Comparison of ENCODE assay signal across 17 cellular contexts in genomic region chr4:46404961-46405360, GRCh38. TPM values are rescaled to one million over a fixed set of nuclear protein-coding genes. Genes with fewer than 3 reads are reported as not detected.
DNase-seq lines count a peak whose midpoint lies in the region; ATAC-seq and TF ChIP-seq lines count a peak whose summit lies in the region.
"Had no signal": no experiment of that assay in that cellular context is flagged by ENCODE, and none has a peak within 500 bp of the region (broad histone marks: within the 10 kb centered on the region; RNA-seq: fewer than 3 reads in every experiment).

No MANE protein-coding gene starts in this region.

- no peak overlapping the region for H3K27ac Mint-ChIP-seq in Caco-2 (ENCODE audit: unreplicated experiment)
- H3K27ac Mint-ChIP-seq: naive thymus-derived CD8-positive, alpha-beta T cell had no signal

- H3K27me3 ChIP-seq in Caco-2 (replicated peaks; ENCODE audit: control insufficient read depth, insufficient read depth, low read length) (no peaks in the 10 kb centered on the region), IMR-90 (ENCODE audit: control insufficient read depth, insufficient read depth, low read length) (no peaks in the 10 kb centered on the region), left lung (no peaks in the 10 kb centered on the region)

- H4K20me1 ChIP-seq in IMR-90 (ENCODE audit: insufficient read depth, low read length) = no peaks in the 10 kb centered on the region

- no peak overlapping the region for H4K5ac ChIP-seq in IMR-90 (ENCODE audit: low read depth, low read length)

- no peak for TF ChIP-seq CTCF in Caco-2 (IDR thresholded peaks at IDR 0.05; ENCODE audit: insufficient read depth in 1 of 2, low read depth in 1 of 2, low read length in 1 of 2, severe bottlenecking in 1 of 2, unreplicated experiment in 1 of 2)
- TF ChIP-seq CTCF in IMR-90 (conservative IDR thresholded peaks at IDR 0.05; ENCODE audit: low read depth, low read length) = no peak
- no peak for TF ChIP-seq CTCF in choroid plexus epithelial cell (conservative IDR thresholded peaks at IDR 0.05; ENCODE audit: low read depth, low read length)
- no peak for TF ChIP-seq CTCF in left lung (IDR thresholded peaks at IDR 0.05)

- no peak overlapping the region for H4K8ac ChIP-seq in IMR-90 (ENCODE audit: low read depth in 2 of 2, low read length in 2 of 2)

- H3K4me1 ChIP-seq in Caco-2 (no peaks in the 10 kb centered on the region), IMR-90 (ENCODE audit: control insufficient read depth, insufficient read depth, low read length) (no peaks in the 10 kb centered on the region; the same call in 1 of the 2 replicates), left lung (no peaks in the 10 kb centered on the region)

- H3K9ac ChIP-seq in IMR-90 (ENCODE audit: low read depth, low read length) = no peak overlapping the region

- H3K4me3 Mint-ChIP-seq in Caco-2 (ENCODE audit: unreplicated experiment) = no peak overlapping the region
- H3K4me3 Mint-ChIP-seq: naive thymus-derived CD8-positive, alpha-beta T cell had no signal

- H2AK9ac ChIP-seq in IMR-90 (replicated peaks; ENCODE audit: low read depth, low read length, poor library complexity) = no peak overlapping the region

- DNase-seq in Caco-2 (peak; percentile 47 to 58), IMR-90 (peak; percentile 59), choroid plexus epithelial cell (ENCODE audit: low read depth) (peak; percentile 75), left lung (no peak), globus pallidus (ENCODE audit: low spot score) (no peak), OCI-M1 (lab: John Stamatoyannopoulos, UW) (no peak), NCI-H2107 treated with DMSO at 0.1 percent for 48 hours (lab: John Stamatoyannopoulos, UW; ENCODE audit: unreplicated experiment) (no peak), pons (ENCODE audit: low spot score) (no peak)
- DNase-seq: cortex of kidney; hippocampal formation; naive thymus-derived CD8-positive, alpha-beta T cell; NCI-H187; NCI-H526 treated with DMSO at 0.1 percent for 48 hours; T-helper 2 cell had no signal

- dilution Hi-C loops in IMR-90 (cut with HindIII; ENCODE audit: low sequenced_read_pairs, unreplicated experiment) = no loop called here

- H2AK5ac ChIP-seq in IMR-90 (ENCODE audit: low read depth, low read length) = no peak overlapping the region

- BruUV-seq in Caco-2 (replicated peaks; lab: Mats Ljungman, UMichigan) = no TSS peak
- no TSS peak for BruUV-seq in IMR-90 (replicated peaks; lab: Mats Ljungman, UMichigan)

- intact Hi-C loops in Caco-2 (cut with micrococcal nuclease; ENCODE audit: unreplicated experiment) (no loop called here), IMR-90 (cut with micrococcal nuclease) (no loop called here), left lung (cut with DNase I) (loop anchor here in 1 of 2 donors (5.0 kb wide), 1 partner anchor 68 kb away; no protein-coding TSS in a partner anchor)

- CTCF ChIA-PET in Caco-2 (lab: Charles Lee) (no interaction called here), IMR-90 (lab: Yijun Ruan, JAX) (no interaction called here)

- no peak overlapping the region for H3K18ac ChIP-seq in IMR-90 (ENCODE audit: low read depth, low read length)

- TF ChIP-seq POLR2A in IMR-90 (IDR thresholded peaks at IDR 0.05; ENCODE audit: low read depth, low read length) = no peak

- H3K23ac ChIP-seq in IMR-90 (ENCODE audit: low read depth, low read length) = no peak overlapping the region

- H3K36me3 Mint-ChIP-seq in Caco-2 (ENCODE audit: insufficient read depth, unreplicated experiment) = no peaks in the 10 kb centered on the region
- H3K36me3 Mint-ChIP-seq: naive thymus-derived CD8-positive, alpha-beta T cell had no signal

- no peak overlapping the region for H3K56ac ChIP-seq in IMR-90 (ENCODE audit: extremely low read depth, insufficient read depth, low read length)

- H3K4me3 ChIP-seq in Caco-2 (ENCODE audit: low read depth, low read length) (no peak overlapping the region), IMR-90 (ENCODE audit: insufficient read depth, low read depth, low read length) (no peak overlapping the region), choroid plexus epithelial cell (ENCODE audit: low read depth, low read length) (no peak overlapping the region), left lung (no peak overlapping the region)

- H2BK15ac ChIP-seq in IMR-90 (ENCODE audit: low read depth, low read length) = no peak overlapping the region

- peaks cover 4% of the 10 kb centered on the region for H3K27me3 Mint-ChIP-seq in Caco-2 (ENCODE audit: insufficient read depth, unreplicated experiment)
- H3K27me3 Mint-ChIP-seq: naive thymus-derived CD8-positive, alpha-beta T cell had no signal

- H3K9me3 ChIP-seq in Caco-2 (no peaks in the 10 kb centered on the region), IMR-90 (ENCODE audit: control insufficient read depth, insufficient read depth, low read length) (no peaks in the 10 kb centered on the region), left lung (peaks cover 0 to 4% of the 10 kb centered on the region in 2 donors)

- H4K91ac ChIP-seq in IMR-90 (ENCODE audit: insufficient read depth, low read depth, low read length) = no peak overlapping the region

- no peak overlapping the region; the same call in 1 of the 2 replicates for H3K4me2 ChIP-seq in IMR-90 (ENCODE audit: low read depth, low read length)

- H3K27ac ChIP-seq in IMR-90 (ENCODE audit: insufficient read depth, low read length) (no peak overlapping the region), left lung (no peak overlapping the region)
- H3K27ac ChIP-seq: HL-60 had no signal

- in situ Hi-C loops in IMR-90 (cut with MboI; ENCODE audit: low sequenced_read_pairs) = no loop called here

- H3K4ac ChIP-seq in IMR-90 (ENCODE audit: low read depth, low read length) = no peak overlapping the region

- H3K9me3 Mint-ChIP-seq in Caco-2 (ENCODE audit: unreplicated experiment) = peaks cover 21% of the 10 kb centered on the region

- no peaks in the 10 kb centered on the region for H3K9me1 ChIP-seq in IMR-90 (ENCODE audit: insufficient read depth, low read length)

- no peak overlapping the region for H2BK120ac ChIP-seq in IMR-90 (ENCODE audit: low read depth, low read length)

- no peak overlapping the region for H3K14ac ChIP-seq in IMR-90 (replicated peaks; ENCODE audit: low read depth, low read length)

- no peak overlapping the region for H2AFZ ChIP-seq in IMR-90 (replicated peaks; ENCODE audit: low read length, poor library complexity)

- H2BK5ac ChIP-seq in IMR-90 (ENCODE audit: low read depth, low read length, poor library complexity, severe bottlenecking) = no peak overlapping the region

- no peak for TF ChIP-seq RAD21 in IMR-90 (IDR thresholded peaks at IDR 0.05; ENCODE audit: low read length)

- no peaks in the 10 kb centered on the region for H3K79me1 ChIP-seq in IMR-90 (ENCODE audit: low read depth in 1 of 2, low read length in 2 of 2)

- no peak overlapping the region for H2BK20ac ChIP-seq in IMR-90 (ENCODE audit: low read depth, low read length)

- POLR2A ChIA-PET in Caco-2 (lab: Charles Lee) (no interaction called here), IMR-90 (lab: Charles Lee; ENCODE audit: unreplicated experiment) (no interaction called here)

- peaks cover 2% of the 10 kb centered on the region for H3K4me1 Mint-ChIP-seq in Caco-2 (ENCODE audit: low read depth, unreplicated experiment)
- H3K4me1 Mint-ChIP-seq: naive thymus-derived CD8-positive, alpha-beta T cell had no signal

- ATAC-seq in IMR-90 (ENCODE audit: low read depth) = peak; percentile 95
- ATAC-seq in left lung = peak; percentile 70
- ATAC-seq: naive thymus-derived CD8-positive, alpha-beta T cell had no signal

- H3K36me3 ChIP-seq in Caco-2 (ENCODE audit: control insufficient read depth, insufficient read depth, low read length) (no peaks in the 10 kb centered on the region), IMR-90 (ENCODE audit: control insufficient read depth, insufficient read depth, low read length) (no peaks in the 10 kb centered on the region), left lung (no peaks in the 10 kb centered on the region)

- WGBS in IMR-90 (ENCODE audit: extremely low coverage in 2 of 2, insufficient read length in 1 of 2), 2 experiments = 31% methylated on average over 3 of the region's 5 CpGs; no CpG with 5 or more reads in 1 of the 2 experiments

TF ChIP-seq in IMR-90, 13 proteins besides CTCF, POLR2A, EP300 and RAD21:
- TF ChIP-seq RFX5 (IDR thresholded peaks at IDR 0.05; ENCODE audit: low read depth, low read length) = no peak
- TF ChIP-seq MAFK (IDR thresholded peaks at IDR 0.05; ENCODE audit: low read depth, low read length) = no peak
- no peak for TF ChIP-seq ELK1 (IDR thresholded peaks at IDR 0.05; ENCODE audit: borderline replicate concordance, low read depth, low read length)
- no peak for TF ChIP-seq MXI1 (IDR thresholded peaks at IDR 0.05; ENCODE audit: borderline replicate concordance, low read depth, low read length)
- no peak for TF ChIP-seq RCOR1 (IDR thresholded peaks at IDR 0.05; ENCODE audit: insufficient replicate concordance, low read length)
- no peak for TF ChIP-seq CEBPB (IDR thresholded peaks at IDR 0.05; ENCODE audit: low read depth, low read length)
- no peak for TF ChIP-seq MAZ (IDR thresholded peaks at IDR 0.05; ENCODE audit: borderline replicate concordance, low read depth, low read length)

RNA-seq across cellular contexts. Expression of gene GABRA2, which starts 15.0 kb away (rescaled TPM):
- total RNA-seq in Caco-2 (2022) = 7.0 and 8.5 TPM in 2 replicates
- total RNA-seq in IMR-90 (2012; rRNA removed) = 0.83 and 0.90 TPM in 2 replicates
- polyA plus RNA-seq in IMR-90 (2012; rRNA removed) = 0.44 and 0.65 TPM in 2 replicates
- polyA plus RNA-seq in IMR-90 (2012; cell fraction: cytosol; rRNA removed) = 0.08 and 0.17 TPM in 2 replicates
- 0.03 and 0.61 TPM in 2 replicates for polyA plus RNA-seq in IMR-90 (2012; cell fraction: nucleus; rRNA removed; ENCODE audit: low replicate concordance)
- 1 to 10 TPM in 1 of 2 donors, not detected in 1; 1.3 TPM for total RNA-seq in left lung
- total RNA-seq: astrocyte; naive thymus-derived CD8-positive, alpha-beta T cell; pulmonary artery endothelial cell had no signal
- polyA plus RNA-seq: naive thymus-derived CD8-positive, alpha-beta T cell had no signal

Comparison
In these comparisons a context has a peak if more than half of its experiments do, and no peak if none do; other contexts are left out.
1. DNase-seq: peak in Caco-2 (2 of 2), IMR-90 (single experiment) and choroid plexus epithelial cell (single experiment); none in left lung (0 of 2), globus pallidus (single experiment), OCI-M1 (single experiment), NCI-H2107 treated with DMSO at 0.1 percent for 48 hours (single experiment) and pons (single experiment).